ENCODE assay signal across 24 cellular contexts in genomic region chr9:2343756-2344155, GRCh38.
DNase-seq lines count a peak whose midpoint lies in the region; ATAC-seq, FAIRE-seq and TF ChIP-seq lines count a peak whose summit lies in the region.
"Had no signal": no experiment of that assay in that cellular context is flagged by ENCODE, and none has a peak within 500 bp of the region (broad histone marks: within the 10 kb centered on the region; RNA-seq: fewer than 3 reads in every experiment).

No MANE protein-coding gene starts in this region.

- H3K23ac ChIP-seq in trophoblast cell (ENCODE audit: low read length) = no peak overlapping the region

- SMC1A ChIA-PET in GM12878 (lab: Charles Lee; ENCODE audit: uncharacterized antibody, unreplicated experiment) = no interaction called here

- no peak overlapping the region for H3K18ac ChIP-seq in trophoblast cell (ENCODE audit: low read length)

- in situ Hi-C loops in GM12878 (cut with MboI) = no loop called here

- H2BK5ac ChIP-seq in trophoblast cell (ENCODE audit: low read depth, low read length, poor library complexity) = no peak overlapping the region

- peak; percentile 7 for FAIRE-seq in GM12878 (lab: Jason Lieb, UNC)
- FAIRE-seq: A204.1, GM12891, GM19239 had no signal

- H4K8ac ChIP-seq in trophoblast cell (ENCODE audit: low read depth, low read length) = no peak overlapping the region

- intact Hi-C loops in GM12878 (cut with micrococcal nuclease; ENCODE audit: unreplicated experiment) = no loop called here
- intact Hi-C loops in esophagus muscularis mucosa (cut with DNase I) = no loop called here

- POLR2A ChIA-PET in GM12878 (lab: Charles Lee) = no interaction called here

- TF ChIP-seq POLR2A in GM12878 (IDR thresholded peaks at IDR 0.05; ENCODE audit: low read depth, low read length) (no peak), esophagus muscularis mucosa (IDR thresholded peaks at IDR 0.05; ENCODE audit: low read depth) (no peak)

- RAD21 ChIA-PET in GM12878 (lab: Charles Lee; ENCODE audit: unreplicated experiment) = no interaction called here

- H2BK120ac ChIP-seq in trophoblast cell (ENCODE audit: insufficient read depth, low read length, poor library complexity) = no peak overlapping the region

- no peaks in the 10 kb centered on the region for H4K20me1 ChIP-seq in GM12878 (ENCODE audit: control insufficient read depth, insufficient read depth)
- H4K20me1 ChIP-seq: BLaER1 had no signal

- TF ChIP-seq CTCF in GM12878 (IDR thresholded peaks at IDR 0.05 in 2 of 3, conservative IDR thresholded peaks at IDR 0.05 in 1 of 3; ENCODE audit: control insufficient read depth in 2 of 3, extremely low read depth in 1 of 3, insufficient read depth in 1 of 3, low read depth in 3 of 3, low read length in 3 of 3) (no peak), esophagus muscularis mucosa (IDR thresholded peaks at IDR 0.05) (no peak)

- H3K36me3 ChIP-seq in GM12878 (ENCODE audit: control insufficient read depth in 2 of 2, insufficient read depth in 2 of 2, low read length in 1 of 2) = no peaks in the 10 kb centered on the region
- H3K36me3 ChIP-seq in esophagus muscularis mucosa = no peaks in the 10 kb centered on the region
- no peaks in the 10 kb centered on the region for H3K36me3 ChIP-seq in trophoblast cell (ENCODE audit: control insufficient read depth in 1 of 2, insufficient read depth in 2 of 2, low read length in 2 of 2)
- H3K36me3 ChIP-seq: BE2C, BLaER1 had no signal

- no peak overlapping the region for H2AFZ ChIP-seq in GM12878 (ENCODE audit: control insufficient read depth, low read depth, low read length)
- H2AFZ ChIP-seq in trophoblast cell (ENCODE audit: insufficient read depth, low read length, poor library complexity) = no peak overlapping the region

- H3K9ac ChIP-seq in GM12878 (ENCODE audit: control insufficient read depth, insufficient read depth, low read length) (no peak overlapping the region), trophoblast cell (ENCODE audit: low read length) (no peak overlapping the region)
- H3K9ac ChIP-seq: BLaER1 had no signal

- CTCF ChIA-PET in GM12878 (lab: Yijun Ruan, JAX) = no interaction called here

- TF ChIP-seq EP300 in GM12878 (IDR thresholded peaks at IDR 0.05; ENCODE audit: borderline replicate concordance in 1 of 2, control insufficient read depth in 1 of 2, low read depth in 2 of 2, low read length in 2 of 2) (no peak), esophagus muscularis mucosa (IDR thresholded peaks at IDR 0.05) (no peak)

- DNase-seq in GM12878 (ENCODE audit: low read depth, low spot score) = no peak
- DNase-seq in esophagus muscularis mucosa (ENCODE audit: extremely low spot score) = peak; percentile 12
- DNase-seq in trophoblast cell = peak; percentile 91 to 92
- no peak for DNase-seq in SIG-M5 treated with dmso at 0.1 percent for 504 hours (lab: John Stamatoyannopoulos, UW; ENCODE audit: unreplicated experiment)
- DNase-seq: 8988T; ACHN; BE2C; C1 segment of cervical spinal cord; CD4-positive, alpha-beta memory T cell; CD4-positive, CD25-positive, alpha-beta regulatory T cell; CD8-positive, alpha-beta memory T cell; COR-L47; DMS 273 treated with DMSO at 0.1 percent for 48 hours; DMS153; DMS53; DMS79; DND-41; EL; GDM1 had no signal

- no peak overlapping the region for H4K12ac ChIP-seq in trophoblast cell (ENCODE audit: low read depth, low read length)

- H4K91ac ChIP-seq in trophoblast cell (ENCODE audit: low read depth, low read length) = no peak overlapping the region

- WGBS in GM12878 (ENCODE audit: insufficient coverage, insufficient replicate concordance, low lambda C conversion rate, missing lambda C conversion rate) = 26% methylated on average over 3 of the region's 3 CpGs
- 87% methylated on average over 3 of the region's 3 CpGs for WGBS in esophagus muscularis mucosa
- no CpG with 5 or more reads among the region's 3 CpGs for WGBS in trophoblast cell (ENCODE audit: extremely low coverage, insufficient coverage, insufficient read length)

- no peak overlapping the region for H3K14ac ChIP-seq in trophoblast cell (ENCODE audit: low read length)

- H3K4me2 ChIP-seq in GM12878 (ENCODE audit: control insufficient read depth, insufficient read depth) = no peak overlapping the region
- no peak overlapping the region for H3K4me2 ChIP-seq in trophoblast cell (ENCODE audit: low read length)
- H3K4me2 ChIP-seq: BLaER1 had no signal

- H3K4me1 ChIP-seq in GM12878 (ENCODE audit: control insufficient read depth, insufficient read depth, low read length) (no peaks in the 10 kb centered on the region), esophagus muscularis mucosa (peaks cover 0 to 16% (median 7%) of the 10 kb centered on the region in 4 donors), trophoblast cell (ENCODE audit: control insufficient read depth in 1 of 2, insufficient read depth in 2 of 2, low read length in 2 of 2) (no peaks in the 10 kb centered on the region)
- H3K4me1 ChIP-seq: BE2C, BLaER1 had no signal

- no peak overlapping the region for H3K4me3 ChIP-seq in GM12878
- no peak overlapping the region for H3K4me3 ChIP-seq in esophagus muscularis mucosa
- no peak overlapping the region for H3K4me3 ChIP-seq in trophoblast cell (ENCODE audit: low read depth, low read length)
- H3K4me3 ChIP-seq: BLaER1 had no signal

- no peak overlapping the region for H2BK12ac ChIP-seq in trophoblast cell (ENCODE audit: low read length)

- no peak overlapping the region for H2AK5ac ChIP-seq in trophoblast cell (ENCODE audit: low read length)

- BruUV-seq in GM12878 (replicated peaks; lab: Mats Ljungman, UMichigan) = no TSS peak

- no peaks in the 10 kb centered on the region for H3K79me1 ChIP-seq in trophoblast cell (ENCODE audit: low read length)

- no peak overlapping the region for H3K4ac ChIP-seq in trophoblast cell (ENCODE audit: low read depth, low read length)

- H3K27me3 ChIP-seq in GM12878 (replicated peaks in 1 of 2; ENCODE audit: control insufficient read depth in 2 of 2, insufficient read depth in 2 of 2, low read length in 1 of 2) (no peaks in the 10 kb centered on the region), esophagus muscularis mucosa (no peaks in the 10 kb centered on the region), trophoblast cell (ENCODE audit: insufficient read depth, low read length) (no peaks in the 10 kb centered on the region)
- H3K27me3 ChIP-seq: BE2C, BLaER1 had no signal

- no peaks in the 10 kb centered on the region; the same call in 2 of the 3 replicates for H3K9me3 ChIP-seq in GM12878 (replicated peaks; ENCODE audit: control insufficient read depth, insufficient read depth, low read length)
- H3K9me3 ChIP-seq in esophagus muscularis mucosa = peaks cover 0 to 9% (median 2%) of the 10 kb centered on the region in 4 donors
- H3K9me3 ChIP-seq in trophoblast cell (ENCODE audit: insufficient read depth, low read depth, low read length) = peaks cover 2% of the 10 kb centered on the region
- H3K9me3 ChIP-seq: BE2C had no signal

- ATAC-seq in GM12878 = no peak
- no peak for ATAC-seq in HG03108 (IDR thresholded peaks at IDR 0.05; ENCODE audit: unreplicated experiment)

- H3K27ac ChIP-seq in GM12878 (ENCODE audit: control insufficient read depth, insufficient read depth) (no peak overlapping the region), esophagus muscularis mucosa (replicated peaks in 1 of 4) (no peak overlapping the region), trophoblast cell (ENCODE audit: low read depth, low read length) (no peak overlapping the region)
- H3K27ac ChIP-seq: BLaER1 had no signal

- no peak for TF ChIP-seq RAD21 in GM12878 (IDR thresholded peaks at IDR 0.05; ENCODE audit: insufficient read depth, low read depth, low read length)

- no peaks in the 10 kb centered on the region for H3K79me2 ChIP-seq in GM12878 (ENCODE audit: control insufficient read depth, insufficient read depth, low read length)
- no peaks in the 10 kb centered on the region for H3K79me2 ChIP-seq in trophoblast cell (ENCODE audit: control insufficient read depth, insufficient read depth, low read length, poor library complexity)

TF ChIP-seq in GM12878, 131 proteins besides CTCF, POLR2A, EP300 and RAD21 (continues in another document):
- TF ChIP-seq SP1 (IDR thresholded peaks at IDR 0.05; ENCODE audit: low read depth, low read length) (no peak), MTA2 (IDR thresholded peaks at IDR 0.05; ENCODE audit: low read depth) (no peak), E4F1 (IDR thresholded peaks at IDR 0.05; ENCODE audit: borderline replicate concordance, partially characterized antibody) (no peak), NR2C2 (IDR thresholded peaks at IDR 0.05; ENCODE audit: borderline replicate concordance, control insufficient read depth, insufficient read length, low read depth) (no peak), HDAC2 (IDR thresholded peaks at IDR 0.05) (no peak), ZBED1 (IDR thresholded peaks at IDR 0.05; ENCODE audit: borderline replicate concordance) (no peak), HSF1 (IDR thresholded peaks at IDR 0.05; ENCODE audit: low read depth, low read length) (no peak)

Comparison
In these comparisons a context has a peak if more than half of its experiments do, and no peak if none do; other contexts are left out.
1. DNase-seq: peak in esophagus muscularis mucosa (single experiment) and trophoblast cell (2 of 2); none in GM12878 (single experiment) and SIG-M5 treated with dmso at 0.1 percent for 504 hours (single experiment).